ENCODE assay signal across 8 cellular contexts in genomic region chr3:122793568-122794416, GRCh38. TPM values are rescaled to one million over a fixed set of nuclear protein-coding genes. Genes with fewer than 3 reads are reported as not detected.
DNase-seq lines count a peak whose midpoint lies in the region; ATAC-seq and TF ChIP-seq lines count a peak whose summit lies in the region.

Gene HSPBAP1 (minus strand): TSS chr3:122793831. CDS start chr3:122793680, 151 bp downstream.

- H3K4me2 ChIP-seq in neural cell (ENCODE audit: low read length), result peak within 1 kb of the TSS; percentile 95

- no peaks in the 10 kb centered on the region for H3K9me3 ChIP-seq in CD4-positive, CD25-positive, alpha-beta regulatory T cell (ENCODE audit: control insufficient read depth in 2 of 2, low read length in 2 of 2)
- no peaks in the 10 kb centered on the region for H3K9me3 ChIP-seq in neural cell (ENCODE audit: low read length)

- H3K27me3 ChIP-seq in CD4-positive, CD25-positive, alpha-beta regulatory T cell (ENCODE audit: control insufficient read depth, insufficient read depth, low read length), result no peaks in the 10 kb centered on the region
- no peaks in the 10 kb centered on the region for H3K27me3 ChIP-seq in neural cell (ENCODE audit: insufficient read depth, low read depth, low read length)

- no peaks in the 10 kb centered on the region for H3K27me3 Mint-ChIP-seq in CD4-positive, CD25-positive, alpha-beta regulatory T cell

- H3K79me2 ChIP-seq in neural cell (replicated peaks; ENCODE audit: insufficient read depth, low read length), result peaks cover 15% of the 10 kb centered on the region

- H3K36me3 ChIP-seq in CD4-positive, CD25-positive, alpha-beta regulatory T cell (ENCODE audit: control insufficient read depth, insufficient read depth, low read length), result no peaks in the 10 kb centered on the region
- no peaks in the 10 kb centered on the region for H3K36me3 ChIP-seq in neural cell (ENCODE audit: insufficient read depth, low read length)

- peaks cover 5% of the 10 kb centered on the region for H3K36me3 Mint-ChIP-seq in CD4-positive, CD25-positive, alpha-beta regulatory T cell

- H3K4me3 Mint-ChIP-seq in CD4-positive, CD25-positive, alpha-beta regulatory T cell, result peak within 1 kb of the TSS in 2 of 4 donors; percentile 96 to 97

- H3K9ac ChIP-seq in neural cell (ENCODE audit: low read length), result peak within 1 kb of the TSS; percentile 79

- TF ChIP-seq CTCF in fibroblast of mammary gland (conservative IDR thresholded peaks at IDR 0.05; ENCODE audit: control insufficient read depth, insufficient read depth, low read depth, low read length) (no peak), neural cell (IDR thresholded peaks at IDR 0.05; ENCODE audit: poor library complexity, severe bottlenecking) (no peak)

- H3K4me1 ChIP-seq in CD4-positive, CD25-positive, alpha-beta regulatory T cell (ENCODE audit: control insufficient read depth, insufficient read depth, low read length, poor library complexity, severe bottlenecking), result peaks cover 57% of the 10 kb centered on the region

- peak within 1 kb of the TSS; percentile 87 for H2AFZ ChIP-seq in neural cell (ENCODE audit: low read depth, low read length)

- no peaks in the 10 kb centered on the region for H3K9me2 ChIP-seq in neural cell (ENCODE audit: insufficient read depth, low read length)

- no peaks in the 10 kb centered on the region for H4K20me1 ChIP-seq in neural cell (ENCODE audit: insufficient read depth)

- peak within 1 kb of the TSS; percentile 91 to 98 (median 96) for H3K27ac Mint-ChIP-seq in CD4-positive, CD25-positive, alpha-beta regulatory T cell

- TF ChIP-seq EP300 in Ishikawa (IDR thresholded peaks at IDR 0.05; ENCODE audit: borderline replicate concordance) (no peak), neural cell (conservative IDR thresholded peaks at IDR 0.05; ENCODE audit: poor library complexity, severe bottlenecking) (no peak)

- no peaks in the 10 kb centered on the region for H3K9me3 Mint-ChIP-seq in CD4-positive, CD25-positive, alpha-beta regulatory T cell

- no peak for TF ChIP-seq RAD21 in Ishikawa (IDR thresholded peaks at IDR 0.05; ENCODE audit: low read depth)
- TF ChIP-seq RAD21 in neural cell (conservative IDR thresholded peaks at IDR 0.05), result peak; percentile 42

- peak; percentile 68 to 73 for ATAC-seq in CD4-positive, CD25-positive, alpha-beta regulatory T cell (ENCODE audit: low read depth in 2 of 2)
- peak; percentile 64 for ATAC-seq in GM21515 (IDR thresholded peaks at IDR 0.05; ENCODE audit: unreplicated experiment)

- H3K4me1 Mint-ChIP-seq in CD4-positive, CD25-positive, alpha-beta regulatory T cell, result peaks cover 28 to 38% (median 29%) of the 10 kb centered on the region in 4 donors

- peak within 1 kb of the TSS; percentile 92 for H3K27ac ChIP-seq in CD4-positive, CD25-positive, alpha-beta regulatory T cell (ENCODE audit: insufficient read depth, low read length, poor library complexity, severe bottlenecking)
- peak within 1 kb of the TSS; percentile 37 for H3K27ac ChIP-seq in neural cell (ENCODE audit: low read length)

- H3F3A ChIP-seq in neural cell (ENCODE audit: insufficient read depth, low read length, poor library complexity, severe bottlenecking), result no peaks in the 10 kb centered on the region

- H3K4me3 ChIP-seq in CD4-positive, CD25-positive, alpha-beta regulatory T cell (ENCODE audit: low read depth, low read length), result peak within 1 kb of the TSS; percentile 99
- H3K4me3 ChIP-seq in fibroblast of mammary gland (ENCODE audit: control insufficient read depth, low read depth, low read length), result peak within 1 kb of the TSS; percentile 70
- H3K4me3 ChIP-seq in neural cell (ENCODE audit: low read length), result peak within 1 kb of the TSS; percentile 77

- DNase-seq in CD4-positive, CD25-positive, alpha-beta regulatory T cell, result peak; percentile 87 to 97 (median 88)
- DNase-seq in activated T-cell treated with anti-CD3 and anti-CD28 coated beads for 48 hours (ENCODE audit: low read depth), result peak; percentile 85
- peak; percentile 92 for DNase-seq in fibroblast of mammary gland (ENCODE audit: low read depth)
- peak; percentile 79 for DNase-seq in stromal cell of bone marrow (ENCODE audit: low read depth)
- no peak for DNase-seq in Kasumi-1 (lab: John Stamatoyannopoulos, UW)

TF ChIP-seq in Ishikawa, 13 proteins besides CTCF, POLR2A, EP300 and RAD21 (continues in another document):
- TF ChIP-seq CREB1 (IDR thresholded peaks at IDR 0.05; ENCODE audit: low read depth) (no peak), NFIC (IDR thresholded peaks at IDR 0.05) (0 out of 2 replicates have a peak, but pooled peaks have one; percentile 12), TEAD4 (IDR thresholded peaks at IDR 0.05) (peak; percentile 79), REST (IDR thresholded peaks at IDR 0.05; ENCODE audit: low read depth) (no peak), TCF12 (IDR thresholded peaks at IDR 0.05; ENCODE audit: low read depth) (no peak; the same call in 1 of the 2 replicates), TAF1 (IDR thresholded peaks at IDR 0.05; ENCODE audit: low read depth) (peak; percentile 58; the same call in 1 of the 2 replicates), ZBTB7A (IDR thresholded peaks at IDR 0.05; ENCODE audit: low read depth) (no peak), FOXM1 (IDR thresholded peaks at IDR 0.05; ENCODE audit: borderline replicate concordance, low read depth) (no peak), CEBPB (IDR thresholded peaks at IDR 0.05) (no peak), EGR1 (IDR thresholded peaks at IDR 0.05) (no peak), YY1 (IDR thresholded peaks at IDR 0.05; ENCODE audit: low read depth) (no peak)

TF ChIP-seq in neural cell, 6 proteins besides CTCF, POLR2A, EP300 and RAD21:
- TF ChIP-seq MXI1 (conservative IDR thresholded peaks at IDR 0.05; ENCODE audit: poor library complexity, severe bottlenecking), result peak; percentile 99
- no peak for TF ChIP-seq POLR2AphosphoS5 (IDR thresholded peaks at IDR 0.05)
- TF ChIP-seq SMC3 (conservative IDR thresholded peaks at IDR 0.05; ENCODE audit: poor library complexity), result peak; percentile 51

RNA-seq across cellular contexts. Expression of gene HSPBAP1, which starts in this region (rescaled TPM):
- total RNA-seq in CD4-positive, CD25-positive, alpha-beta regulatory T cell, result 25.8 TPM
- 10 to 100 TPM in 2 of 4 donors, 1 to 10 TPM in 2; 8.7 to 13.6 (median 10.3) TPM for polyA plus RNA-seq in CD4-positive, CD25-positive, alpha-beta regulatory T cell
- 8.6 and 9.3 TPM in 2 replicates for polyA plus RNA-seq in neural cell
- 6.6 and 9.1 TPM in 2 replicates for polyA minus RNA-seq in neural cell

Comparison
In these comparisons a context has a peak if more than half of its experiments do, and no peak if none do; other contexts are left out.
1. DNase-seq: peak in CD4-positive, CD25-positive, alpha-beta regulatory T cell (3 of 3), activated T-cell treated with anti-CD3 and anti-CD28 coated beads for 48 hours (single experiment), fibroblast of mammary gland (single experiment) and stromal cell of bone marrow (single experiment); none in Kasumi-1 (0 of 2).
2. Peak in every context shown above with its lines, with median percentiles within 50 percentile points of each other: H3K4me3 ChIP-seq.